ENCODE assay signal across 18 cellular contexts in the genomic region with DNA sequence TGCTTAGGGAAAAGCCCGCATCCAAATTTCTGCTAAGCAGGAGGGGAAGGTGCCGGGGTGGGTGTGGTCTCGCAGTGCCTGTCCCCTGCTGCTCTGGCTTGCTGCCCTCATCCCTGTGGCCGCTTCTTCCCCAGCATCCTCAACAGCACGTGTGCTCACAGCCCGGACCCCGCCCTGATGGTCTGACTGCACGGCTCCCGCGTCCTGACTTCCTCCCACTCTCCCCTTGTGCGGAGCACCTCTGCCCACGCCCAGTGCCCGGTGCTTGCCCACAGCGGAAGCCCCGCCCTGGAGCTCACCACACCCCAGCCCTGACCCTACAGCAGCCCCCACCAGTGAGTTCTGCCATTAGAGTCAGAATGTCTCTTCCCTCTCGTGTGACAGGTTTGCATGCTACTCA.
DNase-seq lines count a peak whose midpoint lies in the region; ATAC-seq and TF ChIP-seq lines count a peak whose summit lies in the region.
"Had no signal": no experiment of that assay in that cellular context is flagged by ENCODE, and none has a peak within 500 bp of the region (broad histone marks: within the 10 kb centered on the region; RNA-seq: fewer than 3 reads in every experiment).

No MANE protein-coding gene starts in this region.

- DNase-seq in Right ventricle myocardium inferior (ENCODE audit: missing footprints), result peak; percentile 26
- no peak for DNase-seq in left cardiac atrium
- DNase-seq in NB4 (ENCODE audit: low read depth), result peak; percentile 51
- no peak for DNase-seq in body of pancreas
- no peak for DNase-seq in inferior parietal cortex (ENCODE audit: extremely low spot score)
- no peak for DNase-seq in NCI-H187 treated with DMSO at 0.1 percent for 48 hours (lab: John Stamatoyannopoulos, UW)
- DNase-seq: DMS79 treated with DMSO at 0.1 percent for 48 hours; H7; KG1; NCI-H1417 treated with DMSO at 0.1 percent for 48 hours; NCI-H1930; NCI-H345; NCI-H524 treated with DMSO at 0.1 percent for 48 hours; NK-92 treated with Interleukin-12 subunit alpha and Interleukin-12 subunit beta, amount 100 ng/mL, for 24 hours; SIG-M5 had no signal

- 69 to 75% methylated on average over 11 to 16 of the region's 16 CpGs for WGBS in body of pancreas, 2 donors

- no peaks in the 10 kb centered on the region for H3K36me3 ChIP-seq in body of pancreas (replicated peaks in 1 of 2; ENCODE audit: insufficient read depth in 1 of 2, low read depth in 2 of 2)

- ATAC-seq in Right ventricle myocardium inferior (no peak), left cardiac atrium (no peak), body of pancreas (peak; percentile 24), GM21619 (IDR thresholded peaks at IDR 0.05; ENCODE audit: unreplicated experiment) (no peak)
- ATAC-seq: HepG2, SK-N-SH treated with all-trans-retinoic acid at 6 μM for 48 hours had no signal

- TF ChIP-seq CTCF in NB4 (IDR thresholded peaks at IDR 0.05; ENCODE audit: low read depth, low read length) (no peak), body of pancreas (IDR thresholded peaks at IDR 0.05) (no peak)

- H3K27ac ChIP-seq in body of pancreas, result no peak overlapping the region

- TF ChIP-seq POLR2A in NB4 (IDR thresholded peaks at IDR 0.05; ENCODE audit: extremely low read depth, insufficient read length), result no peak
- no peak for TF ChIP-seq POLR2A in body of pancreas (IDR thresholded peaks at IDR 0.05)

- H3K4me1 ChIP-seq in body of pancreas, result no peaks in the 10 kb centered on the region

- H3K27me3 ChIP-seq in body of pancreas, result no peaks in the 10 kb centered on the region

- H3K4me3 ChIP-seq in NB4 (ENCODE audit: low read depth, low read length) (no peak overlapping the region), body of pancreas (no peak overlapping the region)

- intact Hi-C loops in Right ventricle myocardium inferior (cut with DNase I) (no loop called here), left cardiac atrium (cut with DNase I) (no loop called here), body of pancreas (cut with DNase I) (no loop called here)

- H3K9me3 ChIP-seq in body of pancreas, result no peaks in the 10 kb centered on the region

Comparison
In these comparisons a context has a peak if more than half of its experiments do, and no peak if none do; other contexts are left out.
1. DNase-seq: peak in Right ventricle myocardium inferior (single experiment) and NB4 (single experiment); none in left cardiac atrium (single experiment), body of pancreas (0 of 4), inferior parietal cortex (single experiment) and NCI-H187 treated with DMSO at 0.1 percent for 48 hours (single experiment).